ENCODE assay signal across 17 cellular contexts in genomic region chr5:133365738-133366137, GRCh38.
DNase-seq lines count a peak whose midpoint lies in the region; ATAC-seq and TF ChIP-seq lines count a peak whose summit lies in the region.
"Had no signal": no experiment of that assay in that cellular context is flagged by ENCODE, and none has a peak within 500 bp of the region (broad histone marks: within the 10 kb centered on the region; RNA-seq: fewer than 3 reads in every experiment).

No MANE protein-coding gene starts in this region.

- no peak for TF ChIP-seq CTCF in GM23338 (conservative IDR thresholded peaks at IDR 0.05; ENCODE audit: low read depth in 2 of 2)
- TF ChIP-seq CTCF in esophagus muscularis mucosa (IDR thresholded peaks at IDR 0.05) = no peak
- TF ChIP-seq CTCF in osteocyte (IDR thresholded peaks at IDR 0.05) = no peak
- no peak for TF ChIP-seq CTCF in testis (IDR thresholded peaks at IDR 0.05)

- H3K36me3 ChIP-seq in GM23338 (ENCODE audit: insufficient read depth) (no peaks in the 10 kb centered on the region), esophagus muscularis mucosa (no peaks in the 10 kb centered on the region), testis (ENCODE audit: low read depth, missing control alignments) (no peaks in the 10 kb centered on the region)

- intact Hi-C loops in esophagus muscularis mucosa (cut with DNase I) (no loop called here), testis (cut with DNase I; ENCODE audit: low total_unique reads) (no loop called here)

- no peak for TF ChIP-seq EP300 in esophagus muscularis mucosa (IDR thresholded peaks at IDR 0.05)

- H3K4me3 Mint-ChIP-seq in GM23338 (no peak overlapping the region), T-helper 17 cell (no peak overlapping the region), osteocyte (ENCODE audit: unreplicated experiment) (no peak overlapping the region)
- H3K4me3 Mint-ChIP-seq in activated T-helper 17 cell treated with anti-CD3 and anti-CD28 coated beads, Interleukin-2, amount 50 U/mL, for 72 hours = no peak overlapping the region
- H3K4me3 Mint-ChIP-seq: B cell; CD4-positive, alpha-beta T cell; H9 had no signal

- no peaks in the 10 kb centered on the region for H3K79me2 ChIP-seq in GM23338 (replicated peaks; ENCODE audit: insufficient read depth)

- DNase-seq in GM23338 (ENCODE audit: low spot score) (no peak), T-helper 17 cell (no peak), esophagus muscularis mucosa (ENCODE audit: extremely low spot score) (peak; percentile 82), osteocyte (ENCODE audit: extremely low spot score, unreplicated experiment) (peak; percentile 64), testis (no peak), nucleus accumbens (lab: John Stamatoyannopoulos, UW) (no peak), cerebellum (ENCODE audit: low spot score) (no peak)
- DNase-seq: ACHN; C1 segment of cervical spinal cord; CD4-positive, alpha-beta T cell; DMS79; GM23248 had no signal

- H3K27me3 Mint-ChIP-seq in GM23338 (ENCODE audit: insufficient read depth, low read depth, poor library complexity) (peaks cover 14% of the 10 kb centered on the region), T-helper 17 cell (peaks cover 50% of the 10 kb centered on the region), osteocyte (ENCODE audit: unreplicated experiment) (peaks cover 36% of the 10 kb centered on the region)
- peaks cover 16% of the 10 kb centered on the region for H3K27me3 Mint-ChIP-seq in activated T-helper 17 cell treated with anti-CD3 and anti-CD28 coated beads, Interleukin-2, amount 50 U/mL, for 72 hours

- H3K4me1 Mint-ChIP-seq in GM23338 = peaks cover 45% of the 10 kb centered on the region
- H3K4me1 Mint-ChIP-seq in T-helper 17 cell = peaks cover 4% of the 10 kb centered on the region
- no peaks in the 10 kb centered on the region for H3K4me1 Mint-ChIP-seq in osteocyte (ENCODE audit: unreplicated experiment)
- H3K4me1 Mint-ChIP-seq in activated T-helper 17 cell treated with anti-CD3 and anti-CD28 coated beads, Interleukin-2, amount 50 U/mL, for 72 hours = no peaks in the 10 kb centered on the region
- H3K4me1 Mint-ChIP-seq: B cell had no signal

- no peaks in the 10 kb centered on the region for H3K9me3 Mint-ChIP-seq in GM23338
- no peaks in the 10 kb centered on the region for H3K9me3 Mint-ChIP-seq in osteocyte (ENCODE audit: unreplicated experiment)
- no peaks in the 10 kb centered on the region for H3K9me3 Mint-ChIP-seq in activated T-helper 17 cell treated with anti-CD3 and anti-CD28 coated beads, Interleukin-2, amount 50 U/mL, for 72 hours
- H3K9me3 Mint-ChIP-seq: CD4-positive, alpha-beta T cell; H9 had no signal

- H3K4me1 ChIP-seq in GM23338 (ENCODE audit: insufficient read depth) (peaks cover 49% of the 10 kb centered on the region), esophagus muscularis mucosa (no peaks in the 10 kb centered on the region), testis (no peaks in the 10 kb centered on the region)

- WGBS in esophagus muscularis mucosa = 92% methylated on average over 6 of the region's 6 CpGs
- 81 to 85% methylated on average over 6 of the region's 6 CpGs for WGBS in testis, 2 donors

- H4K20me1 ChIP-seq in GM23338 (replicated peaks; ENCODE audit: insufficient read depth) = no peaks in the 10 kb centered on the region

- H3K9me2 ChIP-seq in GM23338 (ENCODE audit: insufficient read depth) = no peaks in the 10 kb centered on the region

- H3K4me3 ChIP-seq in GM23338 = no peak overlapping the region
- no peak overlapping the region for H3K4me3 ChIP-seq in esophagus muscularis mucosa
- no peak overlapping the region for H3K4me3 ChIP-seq in testis
- H3K4me3 ChIP-seq: GM12878, GM23248 had no signal

- H3K36me3 Mint-ChIP-seq in GM23338 (ENCODE audit: low read depth) (no peaks in the 10 kb centered on the region), T-helper 17 cell (ENCODE audit: low read depth) (no peaks in the 10 kb centered on the region), osteocyte (ENCODE audit: unreplicated experiment) (no peaks in the 10 kb centered on the region)
- no peaks in the 10 kb centered on the region for H3K36me3 Mint-ChIP-seq in activated T-helper 17 cell treated with anti-CD3 and anti-CD28 coated beads, Interleukin-2, amount 50 U/mL, for 72 hours (ENCODE audit: low read depth)

- TF ChIP-seq POLR2A in esophagus muscularis mucosa (IDR thresholded peaks at IDR 0.05; ENCODE audit: low read depth) (no peak), testis (IDR thresholded peaks at IDR 0.05) (no peak)

- H3K9me3 ChIP-seq in T-helper 17 cell (ENCODE audit: control insufficient read depth, low read length, poor library complexity, severe bottlenecking) (no peaks in the 10 kb centered on the region), esophagus muscularis mucosa (no peaks in the 10 kb centered on the region), testis (no peaks in the 10 kb centered on the region)

- no peak overlapping the region for H3K4me2 ChIP-seq in GM23338

- ATAC-seq in GM23338 (peak; percentile 16), T-helper 17 cell (no peak)
- no peak for ATAC-seq in activated T-helper 17 cell treated with anti-CD3 and anti-CD28 coated beads, Interleukin-2, amount 50 U/mL, for 72 hours (replicated peaks)
- ATAC-seq: HepG2 had no signal

- H3K27ac Mint-ChIP-seq in GM23338 (no peak overlapping the region), T-helper 17 cell (peak overlapping the region; percentile 54), osteocyte (ENCODE audit: unreplicated experiment) (no peak overlapping the region)
- H3K27ac Mint-ChIP-seq in activated T-helper 17 cell treated with anti-CD3 and anti-CD28 coated beads, Interleukin-2, amount 50 U/mL, for 72 hours = no peak overlapping the region
- H3K27ac Mint-ChIP-seq: B cell; CD4-positive, alpha-beta T cell; H9 had no signal

- no peak overlapping the region for H2AFZ ChIP-seq in GM23338
- H2AFZ ChIP-seq: GM23248 had no signal

- no peak overlapping the region for H3K27ac ChIP-seq in GM23338 (ENCODE audit: low read depth)
- H3K27ac ChIP-seq in esophagus muscularis mucosa (replicated peaks in 1 of 4) = no peak overlapping the region
- H3K27ac ChIP-seq in testis = no peak overlapping the region
- H3K27ac ChIP-seq: GM23248 had no signal

- H3K27me3 ChIP-seq in GM23338 (ENCODE audit: insufficient read depth) (no peaks in the 10 kb centered on the region), esophagus muscularis mucosa (peaks cover 0 to 23% (median 0%) of the 10 kb centered on the region in 4 donors), testis (no peaks in the 10 kb centered on the region)

- H3F3A ChIP-seq in GM23338 (replicated peaks; ENCODE audit: low read depth) = no peaks in the 10 kb centered on the region

TF ChIP-seq in GM23338, 12 proteins besides CTCF, POLR2A, EP300 and RAD21 (continues in another document):
- no peak for TF ChIP-seq ZNF331 (CRISPR knock-in tag; IDR thresholded peaks at IDR 0.05; ENCODE audit: low read depth)
- TF ChIP-seq NANOG (IDR thresholded peaks at IDR 0.05; ENCODE audit: borderline replicate concordance) = no peak
- no peak for TF ChIP-seq EZH2phosphoT487 (IDR thresholded peaks at IDR 0.05; ENCODE audit: unreplicated experiment)
- no peak for TF ChIP-seq CREB1 (CRISPR knock-in tag; IDR thresholded peaks at IDR 0.05; ENCODE audit: low read depth)
- TF ChIP-seq ZNF114 (CRISPR knock-in tag; IDR thresholded peaks at IDR 0.05) = no peak
- TF ChIP-seq, protein P1, sequence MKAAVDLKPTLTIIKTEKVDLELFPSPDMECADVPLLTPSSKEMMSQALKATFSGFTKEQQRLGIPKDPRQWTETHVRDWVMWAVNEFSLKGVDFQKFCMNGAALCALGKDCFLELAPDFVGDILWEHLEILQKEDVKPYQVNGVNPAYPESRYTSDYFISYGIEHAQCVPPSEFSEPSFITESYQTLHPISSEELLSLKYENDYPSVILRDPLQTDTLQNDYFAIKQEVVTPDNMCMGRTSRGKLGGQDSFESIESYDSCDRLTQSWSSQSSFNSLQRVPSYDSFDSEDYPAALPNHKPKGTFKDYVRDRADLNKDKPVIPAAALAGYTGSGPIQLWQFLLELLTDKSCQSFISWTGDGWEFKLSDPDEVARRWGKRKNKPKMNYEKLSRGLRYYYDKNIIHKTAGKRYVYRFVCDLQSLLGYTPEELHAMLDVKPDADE (IDR thresholded peaks at IDR 0.05) = no peak
- TF ChIP-seq, protein P2, sequence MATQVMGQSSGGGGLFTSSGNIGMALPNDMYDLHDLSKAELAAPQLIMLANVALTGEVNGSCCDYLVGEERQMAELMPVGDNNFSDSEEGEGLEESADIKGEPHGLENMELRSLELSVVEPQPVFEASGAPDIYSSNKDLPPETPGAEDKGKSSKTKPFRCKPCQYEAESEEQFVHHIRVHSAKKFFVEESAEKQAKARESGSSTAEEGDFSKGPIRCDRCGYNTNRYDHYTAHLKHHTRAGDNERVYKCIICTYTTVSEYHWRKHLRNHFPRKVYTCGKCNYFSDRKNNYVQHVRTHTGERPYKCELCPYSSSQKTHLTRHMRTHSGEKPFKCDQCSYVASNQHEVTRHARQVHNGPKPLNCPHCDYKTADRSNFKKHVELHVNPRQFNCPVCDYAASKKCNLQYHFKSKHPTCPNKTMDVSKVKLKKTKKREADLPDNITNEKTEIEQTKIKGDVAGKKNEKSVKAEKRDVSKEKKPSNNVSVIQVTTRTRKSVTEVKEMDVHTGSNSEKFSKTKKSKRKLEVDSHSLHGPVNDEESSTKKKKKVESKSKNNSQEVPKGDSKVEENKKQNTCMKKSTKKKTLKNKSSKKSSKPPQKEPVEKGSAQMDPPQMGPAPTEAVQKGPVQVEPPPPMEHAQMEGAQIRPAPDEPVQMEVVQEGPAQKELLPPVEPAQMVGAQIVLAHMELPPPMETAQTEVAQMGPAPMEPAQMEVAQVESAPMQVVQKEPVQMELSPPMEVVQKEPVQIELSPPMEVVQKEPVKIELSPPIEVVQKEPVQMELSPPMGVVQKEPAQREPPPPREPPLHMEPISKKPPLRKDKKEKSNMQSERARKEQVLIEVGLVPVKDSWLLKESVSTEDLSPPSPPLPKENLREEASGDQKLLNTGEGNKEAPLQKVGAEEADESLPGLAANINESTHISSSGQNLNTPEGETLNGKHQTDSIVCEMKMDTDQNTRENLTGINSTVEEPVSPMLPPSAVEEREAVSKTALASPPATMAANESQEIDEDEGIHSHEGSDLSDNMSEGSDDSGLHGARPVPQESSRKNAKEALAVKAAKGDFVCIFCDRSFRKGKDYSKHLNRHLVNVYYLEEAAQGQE (IDR thresholded peaks at IDR 0.05; ENCODE audit: unreplicated experiment) = no peak

Comparison
In these comparisons a context has a peak if more than half of its experiments do, and no peak if none do; other contexts are left out.
1. DNase-seq: peak in esophagus muscularis mucosa (single experiment) and osteocyte (single experiment); none in GM23338 (single experiment), T-helper 17 cell (0 of 3), testis (single experiment), nucleus accumbens (0 of 56) and cerebellum (single experiment).